ENCODE assay signal across 1 cellular context in genomic region chr16:81455006-81455405, GRCh38.
TF ChIP-seq lines count a peak whose summit lies in the region.

No MANE protein-coding gene starts in this region.

TF ChIP-seq in HepG2, 621 proteins besides CTCF, POLR2A, EP300 and RAD21 (continued from another document):
- TF ChIP-seq NRL (CRISPR knock-in tag; IDR thresholded peaks at IDR 0.05; ENCODE audit: borderline replicate concordance) (0 out of 2 replicates have a peak, but pooled peaks have one; percentile 59), ARID2 (CRISPR knock-in tag; IDR thresholded peaks at IDR 0.05; ENCODE audit: borderline replicate concordance) (no peak), ZNF891 (CRISPR knock-in tag; IDR thresholded peaks at IDR 0.05) (0 out of 2 replicates have a peak, but pooled peaks have one; percentile 51), RFX5 (IDR thresholded peaks at IDR 0.05; ENCODE audit: low read depth, low read length) (no peak), ZNF280D (CRISPR knock-in tag; IDR thresholded peaks at IDR 0.05) (no peak), GPN1 (CRISPR knock-in tag; IDR thresholded peaks at IDR 0.05; ENCODE audit: borderline replicate concordance) (no peak), ZNF557 (CRISPR knock-in tag; IDR thresholded peaks at IDR 0.05) (no peak), HHEX (CRISPR knock-in tag; IDR thresholded peaks at IDR 0.05) (no peak)
- TF ChIP-seq, protein P1, sequence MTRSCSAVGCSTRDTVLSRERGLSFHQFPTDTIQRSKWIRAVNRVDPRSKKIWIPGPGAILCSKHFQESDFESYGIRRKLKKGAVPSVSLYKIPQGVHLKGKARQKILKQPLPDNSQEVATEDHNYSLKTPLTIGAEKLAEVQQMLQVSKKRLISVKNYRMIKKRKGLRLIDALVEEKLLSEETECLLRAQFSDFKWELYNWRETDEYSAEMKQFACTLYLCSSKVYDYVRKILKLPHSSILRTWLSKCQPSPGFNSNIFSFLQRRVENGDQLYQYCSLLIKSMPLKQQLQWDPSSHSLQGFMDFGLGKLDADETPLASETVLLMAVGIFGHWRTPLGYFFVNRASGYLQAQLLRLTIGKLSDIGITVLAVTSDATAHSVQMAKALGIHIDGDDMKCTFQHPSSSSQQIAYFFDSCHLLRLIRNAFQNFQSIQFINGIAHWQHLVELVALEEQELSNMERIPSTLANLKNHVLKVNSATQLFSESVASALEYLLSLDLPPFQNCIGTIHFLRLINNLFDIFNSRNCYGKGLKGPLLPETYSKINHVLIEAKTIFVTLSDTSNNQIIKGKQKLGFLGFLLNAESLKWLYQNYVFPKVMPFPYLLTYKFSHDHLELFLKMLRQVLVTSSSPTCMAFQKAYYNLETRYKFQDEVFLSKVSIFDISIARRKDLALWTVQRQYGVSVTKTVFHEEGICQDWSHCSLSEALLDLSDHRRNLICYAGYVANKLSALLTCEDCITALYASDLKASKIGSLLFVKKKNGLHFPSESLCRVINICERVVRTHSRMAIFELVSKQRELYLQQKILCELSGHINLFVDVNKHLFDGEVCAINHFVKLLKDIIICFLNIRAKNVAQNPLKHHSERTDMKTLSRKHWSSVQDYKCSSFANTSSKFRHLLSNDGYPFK (CRISPR knock-in tag; IDR thresholded peaks at IDR 0.05; ENCODE audit: borderline replicate concordance), result no peak
